ENCODE assay signal across 1 cellular context in genomic region chr6:35733633-35734032, GRCh38.
TF ChIP-seq lines count a peak whose summit lies in the region.

No MANE protein-coding gene starts in this region.

TF ChIP-seq in H1, 55 proteins besides CTCF, POLR2A, EP300 and RAD21:
- TF ChIP-seq MAFK (IDR thresholded peaks at IDR 0.05; ENCODE audit: low read depth, low read length) (no peak), EGR1 (IDR thresholded peaks at IDR 0.05; ENCODE audit: borderline replicate concordance, low read depth, low read length) (no peak), SIRT6 (IDR thresholded peaks at IDR 0.05; ENCODE audit: low read length) (no peak), CBX8 (IDR thresholded peaks at IDR 0.05; ENCODE audit: borderline replicate concordance, low read depth, low read length) (no peak), ASH2L (IDR thresholded peaks at IDR 0.05; ENCODE audit: low read length) (no peak), HDAC6 (IDR thresholded peaks at IDR 0.05; ENCODE audit: low read depth, low read length) (no peak), SUZ12 (IDR thresholded peaks at IDR 0.05; ENCODE audit: low read length) (no peak), USF2 (IDR thresholded peaks at IDR 0.05; ENCODE audit: low read length) (no peak), SP4 (IDR thresholded peaks at IDR 0.05; ENCODE audit: low read length) (no peak), FOSL1 (IDR thresholded peaks at IDR 0.05; ENCODE audit: insufficient read depth, low read depth, low read length) (no peak), KDM4A (IDR thresholded peaks at IDR 0.05; ENCODE audit: low read depth, low read length, severe bottlenecking) (no peak), TBP (IDR thresholded peaks at IDR 0.05; ENCODE audit: low read depth, low read length) (no peak), KDM1A (IDR thresholded peaks at IDR 0.05; ENCODE audit: borderline replicate concordance, low read length) (no peak), SRF (IDR thresholded peaks at IDR 0.05; ENCODE audit: low read depth, low read length) (no peak)
- TF ChIP-seq, protein P1, sequence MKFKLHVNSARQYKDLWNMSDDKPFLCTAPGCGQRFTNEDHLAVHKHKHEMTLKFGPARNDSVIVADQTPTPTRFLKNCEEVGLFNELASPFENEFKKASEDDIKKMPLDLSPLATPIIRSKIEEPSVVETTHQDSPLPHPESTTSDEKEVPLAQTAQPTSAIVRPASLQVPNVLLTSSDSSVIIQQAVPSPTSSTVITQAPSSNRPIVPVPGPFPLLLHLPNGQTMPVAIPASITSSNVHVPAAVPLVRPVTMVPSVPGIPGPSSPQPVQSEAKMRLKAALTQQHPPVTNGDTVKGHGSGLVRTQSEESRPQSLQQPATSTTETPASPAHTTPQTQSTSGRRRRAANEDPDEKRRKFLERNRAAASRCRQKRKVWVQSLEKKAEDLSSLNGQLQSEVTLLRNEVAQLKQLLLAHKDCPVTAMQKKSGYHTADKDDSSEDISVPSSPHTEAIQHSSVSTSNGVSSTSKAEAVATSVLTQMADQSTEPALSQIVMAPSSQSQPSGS (IDR thresholded peaks at IDR 0.05; ENCODE audit: low read length), result no peak
